8 cellular contexts compared by ENCODE assay signal in genomic region chr17:41691031-41691777, GRCh38. TPM values are rescaled to one million over a fixed set of nuclear protein-coding genes. Genes with fewer than 3 reads are reported as not detected.
DNase-seq lines count a peak whose midpoint lies in the region; ATAC-seq, FAIRE-seq and TF ChIP-seq lines count a peak whose summit lies in the region.
"Had no signal": no experiment of that assay in that cellular context is flagged by ENCODE, and none has a peak within 500 bp of the region (broad histone marks: within the 10 kb centered on the region; RNA-seq: fewer than 3 reads in every experiment).

No MANE protein-coding gene starts in this region.

- H3K27ac ChIP-seq in RWPE2 (ENCODE audit: poor library complexity, severe bottlenecking): peak overlapping the region; percentile 88
- peak overlapping the region; percentile 100 for H3K27ac ChIP-seq in effector memory CD4-positive, alpha-beta T cell (ENCODE audit: insufficient read depth, low read length, poor library complexity, severe bottlenecking)

- H3K27me3 Mint-ChIP-seq in osteocyte (ENCODE audit: unreplicated experiment): no peaks in the 10 kb centered on the region

- peak; percentile 62; the same call in 1 of the 2 replicates for TF ChIP-seq POLR2A in GM12891 (IDR thresholded peaks at IDR 0.05; ENCODE audit: low read depth, low read length)

- no peaks in the 10 kb centered on the region for H3K27me3 ChIP-seq in RWPE2 (ENCODE audit: insufficient read depth, poor library complexity, severe bottlenecking)
- H3K27me3 ChIP-seq in effector memory CD4-positive, alpha-beta T cell (replicated peaks; ENCODE audit: control insufficient read depth, insufficient read depth, low read length, poor library complexity, severe bottlenecking): no peaks in the 10 kb centered on the region

- peaks cover 42% of the 10 kb centered on the region for H3K36me3 Mint-ChIP-seq in osteocyte (ENCODE audit: unreplicated experiment)

- no peaks in the 10 kb centered on the region for H3K9me3 ChIP-seq in RWPE2 (ENCODE audit: severe bottlenecking)
- no peaks in the 10 kb centered on the region for H3K9me3 ChIP-seq in effector memory CD4-positive, alpha-beta T cell (ENCODE audit: control insufficient read depth, low read length)

- peaks cover 3% of the 10 kb centered on the region for H3K4me1 ChIP-seq in RWPE2 (ENCODE audit: insufficient read depth, poor library complexity, severe bottlenecking)
- peaks cover 29% of the 10 kb centered on the region for H3K4me1 ChIP-seq in effector memory CD4-positive, alpha-beta T cell (ENCODE audit: control insufficient read depth, insufficient read depth, low read length, poor library complexity, severe bottlenecking)

- DNase-seq in GM12891 (ENCODE audit: insufficient read length, low spot score): no peak
- no peak for DNase-seq in RWPE2 (ENCODE audit: low spot score)
- peak in 1 of 3 donors; percentile 6 for DNase-seq in effector memory CD4-positive, alpha-beta T cell
- no peak for DNase-seq in osteocyte (ENCODE audit: extremely low spot score, unreplicated experiment)
- no peak for DNase-seq in SKM-1 (lab: John Stamatoyannopoulos, UW; ENCODE audit: unreplicated experiment)
- DNase-seq in NCI-H1436 (lab: John Stamatoyannopoulos, UW): no peak
- DNase-seq: NCI-H1417 treated with DMSO at 0.1 percent for 48 hours had no signal

- H3K9me3 Mint-ChIP-seq in osteocyte (ENCODE audit: unreplicated experiment): no peaks in the 10 kb centered on the region

- H3K36me3 ChIP-seq in RWPE2 (ENCODE audit: low read depth): peaks cover 44% of the 10 kb centered on the region
- H3K36me3 ChIP-seq in effector memory CD4-positive, alpha-beta T cell (ENCODE audit: control insufficient read depth, insufficient read depth, low read length): peaks cover 56% of the 10 kb centered on the region

- H3K4me1 Mint-ChIP-seq in osteocyte (ENCODE audit: unreplicated experiment): peaks cover 25% of the 10 kb centered on the region

- no peak for TF ChIP-seq CTCF in RWPE2 (IDR thresholded peaks at IDR 0.05; ENCODE audit: poor library complexity, severe bottlenecking)
- no peak for TF ChIP-seq CTCF in osteocyte (IDR thresholded peaks at IDR 0.05)

- ATAC-seq in RWPE2 (ENCODE audit: low read depth): no peak
- ATAC-seq in HG03571 (IDR thresholded peaks at IDR 0.05; ENCODE audit: unreplicated experiment): no peak

- no peak overlapping the region for H3K4me3 ChIP-seq in RWPE2 (ENCODE audit: severe bottlenecking)
- H3K4me3 ChIP-seq in effector memory CD4-positive, alpha-beta T cell (ENCODE audit: insufficient read depth, low read depth, low read length, poor library complexity, severe bottlenecking): no peak overlapping the region

- FAIRE-seq in GM12891 (lab: Jason Lieb, UNC): no peak

- peak overlapping the region; percentile 92 for H3K4me3 Mint-ChIP-seq in osteocyte (ENCODE audit: unreplicated experiment)

- H3K27ac Mint-ChIP-seq in osteocyte (ENCODE audit: unreplicated experiment): peak overlapping the region; percentile 100

TF ChIP-seq in GM12891, 5 proteins besides CTCF, POLR2A, EP300 and RAD21:
- TF ChIP-seq POU2F2 (IDR thresholded peaks at IDR 0.05; ENCODE audit: low read depth, low read length): no peak
- no peak for TF ChIP-seq PAX5 (IDR thresholded peaks at IDR 0.05; ENCODE audit: insufficient read depth, low read length, severe bottlenecking)
- peak; percentile 49; the same call in 1 of the 2 replicates for TF ChIP-seq POLR2AphosphoS5 (IDR thresholded peaks at IDR 0.05; ENCODE audit: low read depth, low read length)
- TF ChIP-seq TAF1 (IDR thresholded peaks at IDR 0.05; ENCODE audit: low read depth, low read length): no peak
- no peak for TF ChIP-seq SPI1 (IDR thresholded peaks at IDR 0.05; ENCODE audit: low read depth, low read length)

RNA-seq across cellular contexts. Expression of gene EIF1, which starts 2.5 kb away (rescaled TPM):
- polyA plus RNA-seq in GM12891 (2012; ENCODE audit: low read depth, missing spikeins): 764 TPM
- 1,019 and 1,057 TPM in 2 replicates for total RNA-seq in osteocyte

RNA-seq across cellular contexts. Expression of gene GAST, which starts 20.9 kb away (rescaled TPM):
- not detected for polyA plus RNA-seq in GM12891 (2012; ENCODE audit: low read depth, missing spikeins)
- total RNA-seq in osteocyte: not detected in 2 replicates

RNA-seq across cellular contexts. Expression of gene HAP1, which starts 43.2 kb away (rescaled TPM):
- not detected for polyA plus RNA-seq in GM12891 (2012; ENCODE audit: low read depth, missing spikeins)
- 0.11 and 0.24 TPM in 2 replicates for total RNA-seq in osteocyte
